Comparison of ENCODE assay signal across 22 cellular contexts in genomic region chr18:8720141-8720540, GRCh38.
"Had no signal": no experiment of that assay in that cellular context is flagged by ENCODE, and none has a peak within 500 bp of the region (broad histone marks: within the 10 kb centered on the region; RNA-seq: fewer than 3 reads in every experiment).

No MANE protein-coding gene starts in this region.

- DNase-seq: activated B cell treated with CpG ODN at 0.5 μM for 24 hours; activated CD4-positive, alpha-beta memory T cell treated with anti-CD3 and anti-CD28 coated beads for 36 hours; activated CD4-positive, alpha-beta T cell treated with anti-CD3 and anti-CD28 coated beads, Interleukin-2, amount 10 ng/mL, durations not matched to agents 7 days and 5 days; activated CD8-positive, alpha-beta memory T cell treated with anti-CD3 and anti-CD28 coated beads for 24 hours; activated effector memory CD4-positive, alpha-beta T cell treated with anti-CD3 and anti-CD28 coated beads, Interleukin-2, amount 50 U/mL, for 16 hours; activated naive CD4-positive, alpha-beta T cell treated with Interleukin-2 at 50 U/mL for 16 hours; activated T-cell treated with anti-CD3 and anti-CD28 coated beads, Interleukin-2, amount 50 U/mL, for 4 hours; amygdala; cerebellar nuclear complex; Karpas-422; MM.1S; NCI-H1105; NCI-H1436 treated with DMSO at 0.1 percent for 48 hours; NCI-H187 treated with DMSO at 0.1 percent for 48 hours; NCI-H2081 treated with DMSO at 0.1 percent for 48 hours; NCI-H446; NCI-H524; PC-9; SHP77 treated with DMSO at 0.1 percent for 48 hours had no signal

- H3K4me3 ChIP-seq: PC-9 had no signal

- H3K27ac Mint-ChIP-seq: activated B cell treated with CpG ODN at 0.5 μM for 24 hours; activated CD4-positive, alpha-beta memory T cell treated with anti-CD3 and anti-CD28 coated beads for 36 hours; activated CD4-positive, alpha-beta T cell treated with anti-CD3 and anti-CD28 coated beads, Interleukin-2, amount 10 ng/mL, durations not matched to agents 7 days and 5 days; activated naive CD4-positive, alpha-beta T cell treated with anti-CD3 and anti-CD28 coated beads, Interleukin-2, amount 50 U/mL, for 72 hours; T-helper 1 cell treated with Interleukin-12 subunit alpha and Interleukin-12 subunit beta and Interleukin-4 antibody, amounts not matched to agents 30 μg/mL and 1 μg/mL, for 36 hours had no signal

- H3K27ac ChIP-seq: PC-9 had no signal

- H3K9me3 Mint-ChIP-seq: activated B cell treated with CpG ODN at 0.5 μM for 24 hours; activated CD4-positive, alpha-beta memory T cell treated with anti-CD3 and anti-CD28 coated beads for 36 hours; activated CD4-positive, alpha-beta T cell treated with anti-CD3 and anti-CD28 coated beads, Interleukin-2, amount 10 ng/mL, durations not matched to agents 7 days and 5 days; activated naive CD4-positive, alpha-beta T cell treated with anti-CD3 and anti-CD28 coated beads, Interleukin-2, amount 50 U/mL, for 72 hours; activated T-cell treated with anti-CD3 and anti-CD28 coated beads, Interleukin-2, amount 50 U/mL, for 4 hours; T-helper 1 cell treated with Interleukin-12 subunit alpha and Interleukin-12 subunit beta and Interleukin-4 antibody, amounts not matched to agents 30 μg/mL and 1 μg/mL, for 36 hours had no signal

- H3K4me2 ChIP-seq: PC-9 had no signal

- ATAC-seq: activated naive CD4-positive, alpha-beta T cell treated with anti-CD3 and anti-CD28 coated beads, Interleukin-2, amount 50 U/mL, for 72 hours; activated T-cell treated with anti-CD3 and anti-CD28 coated beads, Interleukin-2, amount 50 U/mL, for 4 hours had no signal

- H3K4me3 Mint-ChIP-seq: activated B cell treated with CpG ODN at 0.5 μM for 24 hours; activated CD4-positive, alpha-beta memory T cell treated with anti-CD3 and anti-CD28 coated beads for 36 hours; activated CD4-positive, alpha-beta T cell treated with anti-CD3 and anti-CD28 coated beads, Interleukin-2, amount 10 ng/mL, durations not matched to agents 7 days and 5 days; activated T-cell treated with anti-CD3 and anti-CD28 coated beads, Interleukin-2, amount 50 U/mL, for 4 hours; brain; T-helper 1 cell treated with Interleukin-12 subunit alpha and Interleukin-12 subunit beta and Interleukin-4 antibody, amounts not matched to agents 30 μg/mL and 1 μg/mL, for 36 hours had no signal

- H3K4me1 Mint-ChIP-seq: activated B cell treated with CpG ODN at 0.5 μM for 24 hours; activated CD4-positive, alpha-beta T cell treated with anti-CD3 and anti-CD28 coated beads, Interleukin-2, amount 10 ng/mL, durations not matched to agents 7 days and 5 days had no signal

- H3K27me3 Mint-ChIP-seq: activated B cell treated with CpG ODN at 0.5 μM for 24 hours had no signal

- H3K36me3 Mint-ChIP-seq: activated CD4-positive, alpha-beta memory T cell treated with anti-CD3 and anti-CD28 coated beads for 36 hours; activated naive CD4-positive, alpha-beta T cell treated with anti-CD3 and anti-CD28 coated beads, Interleukin-2, amount 50 U/mL, for 72 hours had no signal

- H2AFZ ChIP-seq: PC-9 had no signal
